15 cellular contexts compared by ENCODE assay signal in the genomic region with DNA sequence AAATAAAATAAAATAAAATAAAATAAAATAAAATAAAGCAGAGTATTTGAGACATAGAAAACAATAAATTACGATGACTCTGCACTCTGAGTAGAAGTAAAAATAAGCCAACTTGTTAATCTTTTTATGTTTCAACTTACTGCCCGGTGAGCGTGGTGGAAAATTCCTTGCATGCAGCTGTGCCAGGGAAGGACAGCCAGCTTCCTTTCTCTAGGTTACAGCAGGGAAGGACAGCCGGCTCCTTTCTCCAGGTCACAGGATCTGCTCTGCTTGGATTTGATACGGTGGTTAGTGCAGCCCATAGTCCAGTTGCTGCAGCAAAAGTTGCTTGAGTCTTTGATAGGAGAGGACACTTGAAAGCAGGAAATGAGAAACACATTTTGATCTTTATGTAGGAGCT. TPM values are rescaled to one million over a fixed set of nuclear protein-coding genes. Genes with fewer than 3 reads are reported as not detected.
"Had no signal": no experiment of that assay in that cellular context is flagged by ENCODE, and none has a peak within 500 bp of the region (broad histone marks: within the 10 kb centered on the region; RNA-seq: fewer than 3 reads in every experiment).

No MANE protein-coding gene starts in this region.

RNA-seq across cellular contexts. Expression of a gene that starts 13.8 kb away (rescaled TPM):
- total RNA-seq: stomach, subcutaneous adipose tissue, suprapubic skin, temporal lobe, thoracic aorta, thyroid gland, tibial nerve, transverse colon, upper lobe of left lung, upper lobe of right lung, ureter, urinary bladder, uterus, vagina had no signal
- polyA plus RNA-seq: stomach, thymus, urinary bladder had no signal
